Comparison of ENCODE assay signal across 24 cellular contexts in the genomic region with DNA sequence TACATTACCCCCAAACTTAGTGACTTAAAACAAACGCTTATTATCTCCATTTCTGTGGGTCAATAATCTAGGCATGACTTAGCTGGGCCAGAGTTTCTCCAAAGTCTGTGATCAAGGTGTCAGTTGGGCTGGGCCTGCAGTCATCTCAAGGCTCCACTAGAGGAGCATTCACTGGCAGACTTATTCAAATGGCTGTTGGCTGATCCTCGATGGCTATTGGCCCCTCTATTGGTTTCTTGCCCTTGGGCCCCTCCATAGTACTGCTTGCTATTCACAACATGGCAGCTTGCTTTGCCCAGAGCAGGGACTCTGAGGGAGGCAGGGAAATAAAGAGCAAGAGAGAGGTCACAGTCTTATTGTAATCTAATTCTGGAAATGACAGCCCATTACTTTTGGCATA.
"Had no signal": no experiment of that assay in that cellular context is flagged by ENCODE, and none has a peak within 500 bp of the region (broad histone marks: within the 10 kb centered on the region; RNA-seq: fewer than 3 reads in every experiment).

No MANE protein-coding gene starts in this region.

- H3K27me3 ChIP-seq: heart right ventricle, upper lobe of right lung had no signal

- H3K27me3 Mint-ChIP-seq: activated CD4-positive, alpha-beta memory T cell treated with anti-CD3 and anti-CD28 coated beads for 36 hours; brain; naive thymus-derived CD8-positive, alpha-beta T cell had no signal

- H3K36me3 ChIP-seq: prostate gland, upper lobe of right lung had no signal

- ATAC-seq: heart right ventricle; left lobe of liver; naive thymus-derived CD8-positive, alpha-beta T cell; stimulated activated naive CD8-positive, alpha-beta T cell treated with anti-CD3 and anti-CD28 coated beads, Interleukin-15, Interleukin-2, amounts not matched to agents 100 U/mL and 50 U/mL, for 24 hours; upper lobe of right lung had no signal

- H3K4me1 ChIP-seq: prostate gland, upper lobe of right lung had no signal

- H3K9me3 ChIP-seq: heart right ventricle, prostate gland, upper lobe of right lung had no signal

- H3K4me3 ChIP-seq: heart right ventricle, lung, prostate gland, upper lobe of right lung had no signal

- H3K9me3 Mint-ChIP-seq: activated CD4-positive, alpha-beta memory T cell treated with anti-CD3 and anti-CD28 coated beads for 36 hours; activated T-helper 1 cell treated with anti-CD3 and anti-CD28 coated beads, Interleukin-12 subunit alpha, Interleukin-12 subunit beta, Interleukin-2, Interleukin-4 antibody, amounts not matched to agents 30 ng/mL and 10 ng/mL and 1 ng/mL, durations not matched to agents 14 hours and 24 hours and 36 hours; immature natural killer cell; mesothelial cell of epicardium; naive thymus-derived CD8-positive, alpha-beta T cell; T-helper 1 cell treated with Interleukin-12 subunit alpha and Interleukin-12 subunit beta and Interleukin-4 antibody, amounts not matched to agents 30 μg/mL and 1 μg/mL, for 36 hours had no signal

- DNase-seq: activated CD4-positive, alpha-beta memory T cell treated with anti-CD3 and anti-CD28 coated beads for 36 hours; activated CD4-positive, alpha-beta T cell treated with anti-CD3 and anti-CD28 coated beads for 48 hours; activated CD4-positive, CD25-positive, alpha-beta regulatory T cell; activated gamma-delta T cell; activated naive CD4-positive, alpha-beta T cell treated with anti-CD3 and anti-CD28 coated beads, Interleukin-2, amount 50 U/mL, for 16 hours; activated T-cell treated with anti-CD3 and anti-CD28 coated beads for 4 hours; aorta; effector CD4-positive, alpha-beta T cell; erythroblast; foreskin fibroblast; heart right ventricle; immature natural killer cell; naive thymus-derived CD8-positive, alpha-beta T cell; stimulated activated CD4-positive, alpha-beta T cell treated with anti-CD3 and anti-CD28 coated beads, Interleukin-4, amount 100 ng/mL, for 1 hour; stimulated activated naive CD8-positive, alpha-beta T cell treated with anti-CD3 and anti-CD28 coated beads, Interleukin-15, Interleukin-2, amounts not matched to agents 100 U/mL and 50 U/mL, for 24 hours; T1000; upper lobe of right lung had no signal

- H3K4me1 Mint-ChIP-seq: brain, immature natural killer cell, mesothelial cell of epicardium had no signal

- H3K4me3 Mint-ChIP-seq: activated CD4-positive, alpha-beta memory T cell treated with anti-CD3 and anti-CD28 coated beads for 36 hours; activated T-helper 1 cell treated with anti-CD3 and anti-CD28 coated beads, Interleukin-12 subunit alpha, Interleukin-12 subunit beta, Interleukin-2, Interleukin-4 antibody, amounts not matched to agents 30 ng/mL and 10 ng/mL and 1 ng/mL, durations not matched to agents 14 hours and 24 hours and 36 hours; brain; immature natural killer cell; mesothelial cell of epicardium; naive thymus-derived CD8-positive, alpha-beta T cell; T-helper 1 cell treated with Interleukin-12 subunit alpha and Interleukin-12 subunit beta and Interleukin-4 antibody, amounts not matched to agents 30 μg/mL and 1 μg/mL, for 36 hours had no signal

- H3K27ac Mint-ChIP-seq: activated CD4-positive, alpha-beta memory T cell treated with anti-CD3 and anti-CD28 coated beads for 36 hours; activated T-helper 1 cell treated with anti-CD3 and anti-CD28 coated beads, Interleukin-12 subunit alpha, Interleukin-12 subunit beta, Interleukin-2, Interleukin-4 antibody, amounts not matched to agents 30 ng/mL and 10 ng/mL and 1 ng/mL, durations not matched to agents 14 hours and 24 hours and 36 hours; mesothelial cell of epicardium; T-helper 1 cell treated with Interleukin-12 subunit alpha and Interleukin-12 subunit beta and Interleukin-4 antibody, amounts not matched to agents 30 μg/mL and 1 μg/mL, for 36 hours had no signal

- H3K27ac ChIP-seq: prostate gland, upper lobe of right lung had no signal
